17 cellular contexts compared by ENCODE assay signal in the genomic region with DNA sequence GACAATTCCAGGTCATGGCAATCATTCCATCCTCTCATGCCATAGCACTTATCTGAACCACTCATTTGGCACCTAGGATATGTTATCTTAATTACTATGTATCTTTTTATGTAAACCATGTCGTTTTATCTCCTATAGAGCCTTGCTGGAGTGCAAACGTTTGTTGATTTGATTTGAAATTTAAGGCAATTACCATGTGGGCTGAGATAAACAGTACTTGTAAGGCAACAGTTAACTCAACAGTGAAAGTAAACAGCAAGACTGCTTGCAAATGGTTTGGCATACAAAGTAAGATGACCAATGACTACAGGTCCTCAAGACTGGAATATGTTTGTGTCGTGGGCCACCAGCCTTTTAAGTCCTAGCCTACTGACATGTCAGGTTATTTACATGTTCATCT.
"Had no signal": no experiment of that assay in that cellular context is flagged by ENCODE, and none has a peak within 500 bp of the region (broad histone marks: within the 10 kb centered on the region; RNA-seq: fewer than 3 reads in every experiment).

No MANE protein-coding gene starts in this region.

- DNase-seq: activated CD4-positive, alpha-beta T cell treated with anti-CD3 and anti-CD28 coated beads, Interleukin-2, amount 10 ng/mL, durations not matched to agents 24 days and 14 days; activated CD8-positive, alpha-beta T cell treated with anti-CD3 and anti-CD28 coated beads for 36 hours; activated naive CD4-positive, alpha-beta T cell treated with Interleukin-2 at 50 U/mL for 16 hours; activated naive CD8-positive, alpha-beta T cell treated with anti-CD3 and anti-CD28 coated beads, Interleukin-2, amount 10 ng/mL, durations not matched to agents 7 days and 5 days; activated T-cell treated with anti-CD3 and anti-CD28 coated beads, Interleukin-2, amount 50 U/mL, for 1 hour; amygdala; dermis blood vessel endothelial cell; effector memory CD4-positive, alpha-beta T cell; stimulated activated CD4-positive, alpha-beta T cell treated with anti-CD3 and anti-CD28 coated beads, Interleukin-4, amount 100 ng/mL, for 24 hours; stomach; T1000; upper lobe of left lung had no signal

- H2AFZ ChIP-seq: parathyroid adenoma had no signal

- H3K36me3 ChIP-seq: cardiac muscle cell, stomach, upper lobe of left lung had no signal

- ATAC-seq: activated CD8-positive, alpha-beta T cell treated with anti-CD3 and anti-CD28 coated beads for 36 hours; natural killer cell treated with Interleukin-12 subunit alpha and Interleukin-12 subunit beta and Interleukin-15 and Interleukin-18, amount 100 ng/mL, for 72 hours; sciatic nerve; stimulated activated effector memory CD8-positive, alpha-beta T cell treated with anti-CD3 and anti-CD28 coated beads, Interleukin-12 subunit alpha, Interleukin-12 subunit beta, amount 100 ng/mL, for 72 hours had no signal

- H3K9ac ChIP-seq: parathyroid adenoma had no signal

- H3K4me1 ChIP-seq: parathyroid adenoma had no signal

- H3K4me3 ChIP-seq: cardiac muscle cell, stomach, upper lobe of left lung had no signal

- H3K9me3 ChIP-seq: stomach, upper lobe of left lung had no signal

- H3K79me2 ChIP-seq: parathyroid adenoma had no signal

- H3K27ac ChIP-seq: cardiac muscle cell, parathyroid adenoma, upper lobe of left lung had no signal

- H3K27me3 ChIP-seq: cardiac muscle cell, stomach, upper lobe of left lung had no signal
